ENCODE assay signal across 8 cellular contexts in genomic region chr10:101818119-101818957, GRCh38. TPM values are rescaled to one million over a fixed set of nuclear protein-coding genes. Genes with fewer than 3 reads are reported as not detected.
A peak's percentile ranks its signal among the peaks of the same experiment; 100 is the strongest.
DNase-seq lines count a peak whose midpoint lies in the region; ATAC-seq and TF ChIP-seq lines count a peak whose summit lies in the region.

Gene OGA (minus strand): TSS chr10:101818444. CDS start chr10:101818022, 422 bp downstream.

- H3K4me3 ChIP-seq in DND-41 (ENCODE audit: low read depth in 1 of 2, low read length in 2 of 2) (peak within 1 kb of the TSS; percentile 67 to 87), GM23248 (peak within 1 kb of the TSS; percentile 92), esophagus squamous epithelium (peak within 1 kb of the TSS; percentile 82 to 99 (median 92))

- 1% methylated on average over 32 to 48 of the region's 48 CpGs for WGBS in GM23248 (ENCODE audit: low coverage in 1 of 2, low lambda C conversion rate in 2 of 2, missing lambda C conversion rate in 2 of 2), 2 experiments
- WGBS in esophagus squamous epithelium, 2 donors = 0 to 1% methylated on average over 18 to 29 of the region's 48 CpGs

- peaks cover 39% of the 10 kb centered on the region for H3F3A ChIP-seq in GM23248 (ENCODE audit: insufficient read depth)

- peak; percentile 92 for ATAC-seq in DND-41 (ENCODE audit: insufficient read depth, low read depth)

- H3K4me3 Mint-ChIP-seq in activated T-helper 1 cell treated with anti-CD3 and anti-CD28 coated beads, Interleukin-12 subunit alpha, Interleukin-12 subunit beta, Interleukin-2, Interleukin-4 antibody, amounts not matched to agents 30 ng/mL and 10 ng/mL and 1 ng/mL, durations not matched to agents 14 hours and 24 hours and 36 hours = peak within 1 kb of the TSS; percentile 100

- H3K36me3 ChIP-seq in DND-41 (ENCODE audit: insufficient read depth, low read length) (peaks cover 17% of the 10 kb centered on the region), GM23248 (ENCODE audit: low read depth) (no peaks in the 10 kb centered on the region), esophagus squamous epithelium (peaks cover 0 to under 1% (median 0%) of the 10 kb centered on the region in 3 donors)

- intact Hi-C loops in activated T-helper 1 cell treated with anti-CD3 and anti-CD28 coated beads, Interleukin-12 subunit alpha, Interleukin-12 subunit beta, Interleukin-2, Interleukin-4 antibody, amounts not matched to agents 30 ng/mL and 10 ng/mL and 1 ng/mL, durations not matched to agents 14 hours and 24 hours and 36 hours (cut with micrococcal nuclease) = loop anchor here (1.0 to 10.0 kb wide), 12 partner anchors 12 to 1374 kb away; partner anchors contain the start of genes ARMH3, BTRC, NFKB2 and NPM3
- intact Hi-C loops in esophagus squamous epithelium (cut with DNase I) = no loop called here

- H3K9me3 ChIP-seq in DND-41 (ENCODE audit: insufficient read depth, low read length, severe bottlenecking) (no peaks in the 10 kb centered on the region), GM23248 (ENCODE audit: low read depth) (no peaks in the 10 kb centered on the region), esophagus squamous epithelium (no peaks in the 10 kb centered on the region)

- H3K4me1 ChIP-seq in DND-41 (ENCODE audit: insufficient read depth, low read length) = peaks cover 41% of the 10 kb centered on the region
- peaks cover 20% of the 10 kb centered on the region for H3K4me1 ChIP-seq in GM23248 (ENCODE audit: insufficient read depth)
- peaks cover 21 to 44% (median 28%) of the 10 kb centered on the region in 3 donors for H3K4me1 ChIP-seq in esophagus squamous epithelium

- H3K79me2 ChIP-seq in DND-41 (ENCODE audit: insufficient read depth, low read length) (peaks cover 66% of the 10 kb centered on the region), GM23248 (ENCODE audit: insufficient read depth) (peaks cover 53% of the 10 kb centered on the region)

- H2AFZ ChIP-seq in DND-41 (ENCODE audit: low read depth, low read length) = peak within 1 kb of the TSS; percentile 82
- H2AFZ ChIP-seq in GM23248 = peak within 1 kb of the TSS; percentile 94

- TF ChIP-seq POLR2A in esophagus squamous epithelium (IDR thresholded peaks at IDR 0.05) = peak in 3 of 4 donors; percentile 95 to 100 (median 99)

- peak within 1 kb of the TSS; percentile 100 for H3K27ac Mint-ChIP-seq in activated T-helper 1 cell treated with anti-CD3 and anti-CD28 coated beads, Interleukin-12 subunit alpha, Interleukin-12 subunit beta, Interleukin-2, Interleukin-4 antibody, amounts not matched to agents 30 ng/mL and 10 ng/mL and 1 ng/mL, durations not matched to agents 14 hours and 24 hours and 36 hours

- H3K27me3 Mint-ChIP-seq in activated T-helper 1 cell treated with anti-CD3 and anti-CD28 coated beads, Interleukin-12 subunit alpha, Interleukin-12 subunit beta, Interleukin-2, Interleukin-4 antibody, amounts not matched to agents 30 ng/mL and 10 ng/mL and 1 ng/mL, durations not matched to agents 14 hours and 24 hours and 36 hours (ENCODE audit: insufficient read depth) = peaks cover 3% of the 10 kb centered on the region

- H3K27me3 ChIP-seq in DND-41 (ENCODE audit: insufficient read depth, low read length, poor library complexity) (no peaks in the 10 kb centered on the region), GM23248 (replicated peaks; ENCODE audit: insufficient read depth) (no peaks in the 10 kb centered on the region), esophagus squamous epithelium (no peaks in the 10 kb centered on the region)

- H3K27ac ChIP-seq in DND-41 (ENCODE audit: low read length) = peak within 1 kb of the TSS; percentile 96
- H3K27ac ChIP-seq in GM23248 = peak within 1 kb of the TSS; percentile 89
- H3K27ac ChIP-seq in esophagus squamous epithelium = peak within 1 kb of the TSS; percentile 93 to 98 (median 96)

- H3K9ac ChIP-seq in DND-41 (ENCODE audit: low read depth, low read length) (peak within 1 kb of the TSS; percentile 90), GM23248 (peak within 1 kb of the TSS; percentile 96)

- DNase-seq in DND-41 (peak; percentile 99), GM23248 (peak; percentile 99), Kasumi-1 (lab: John Stamatoyannopoulos, UW) (peak; percentile 100), RPMI7951 (ENCODE audit: low read depth) (peak; percentile 99), esophagus squamous epithelium (lab: John Stamatoyannopoulos, UW) (peak; percentile 94), myocyte (ENCODE audit: low read depth) (peak; percentile 100)
- DNase-seq in activated T-helper 1 cell treated with anti-CD3 and anti-CD28 coated beads, Interleukin-12 subunit alpha, Interleukin-12 subunit beta, Interleukin-2, Interleukin-4 antibody, amounts not matched to agents 30 ng/mL and 10 ng/mL and 1 ng/mL, durations not matched to agents 14 hours and 24 hours and 36 hours (ENCODE audit: low spot score) = peak; percentile 97
- peak; percentile 93 to 97 for DNase-seq in stimulated activated CD8-positive, alpha-beta memory T cell treated with anti-CD3 and anti-CD28 coated beads, Interleukin-7, amount 100 ng/mL, for 48 hours (ENCODE audit: extremely low read depth in 1 of 2, low read depth in 1 of 2)

- H3K4me2 ChIP-seq in DND-41 (ENCODE audit: insufficient read depth, low read length) (peak within 1 kb of the TSS; percentile 94), GM23248 (ENCODE audit: unreplicated experiment) (peak within 1 kb of the TSS; percentile 99)

- H4K20me1 ChIP-seq in DND-41 (ENCODE audit: insufficient read depth, low read length) = peaks cover 46% of the 10 kb centered on the region
- peaks cover 37% of the 10 kb centered on the region for H4K20me1 ChIP-seq in GM23248 (ENCODE audit: insufficient read depth)

- peaks cover 57% of the 10 kb centered on the region for H3K4me1 Mint-ChIP-seq in activated T-helper 1 cell treated with anti-CD3 and anti-CD28 coated beads, Interleukin-12 subunit alpha, Interleukin-12 subunit beta, Interleukin-2, Interleukin-4 antibody, amounts not matched to agents 30 ng/mL and 10 ng/mL and 1 ng/mL, durations not matched to agents 14 hours and 24 hours and 36 hours (ENCODE audit: low read depth)

- peaks cover 28% of the 10 kb centered on the region for H3K36me3 Mint-ChIP-seq in activated T-helper 1 cell treated with anti-CD3 and anti-CD28 coated beads, Interleukin-12 subunit alpha, Interleukin-12 subunit beta, Interleukin-2, Interleukin-4 antibody, amounts not matched to agents 30 ng/mL and 10 ng/mL and 1 ng/mL, durations not matched to agents 14 hours and 24 hours and 36 hours (ENCODE audit: low read depth)

- TF ChIP-seq CTCF in DND-41 (IDR thresholded peaks at IDR 0.05; ENCODE audit: borderline replicate concordance, extremely low read depth, low read length, poor library complexity, severe bottlenecking) = peak; percentile 11
- TF ChIP-seq CTCF in esophagus squamous epithelium (IDR thresholded peaks at IDR 0.05) = peak in 2 of 6 experiments; percentile 24 to 38

- H3K9me2 ChIP-seq in GM23248 (ENCODE audit: insufficient read depth) = no peaks in the 10 kb centered on the region

- in situ Hi-C loops in GM23248 (cut with MboI) = no loop called here

- no peaks in the 10 kb centered on the region for H3K9me3 Mint-ChIP-seq in activated T-helper 1 cell treated with anti-CD3 and anti-CD28 coated beads, Interleukin-12 subunit alpha, Interleukin-12 subunit beta, Interleukin-2, Interleukin-4 antibody, amounts not matched to agents 30 ng/mL and 10 ng/mL and 1 ng/mL, durations not matched to agents 14 hours and 24 hours and 36 hours

RNA-seq across cellular contexts. Expression of gene OGA, which starts in this region (rescaled TPM):
- 73.6 and 78.0 TPM in 2 replicates for total RNA-seq in GM23248 (2014; rRNA removed; shearing (Covaris generic))
- polyA plus RNA-seq in GM23248 (2016; fragmentation: Nextera tagmentation; extraction: Ambion mirVana) = 35.2 and 42.5 TPM in 2 replicates
- 39.7 and 41.7 TPM in 2 replicates for total RNA-seq in RPMI7951 (2014; rRNA removed; shearing (Covaris generic))
- 113 and 117 TPM in 2 replicates for total RNA-seq in activated T-helper 1 cell treated with anti-CD3 and anti-CD28 coated beads, Interleukin-12 subunit alpha, Interleukin-12 subunit beta, Interleukin-2, Interleukin-4 antibody, amounts not matched to agents 30 ng/mL and 10 ng/mL and 1 ng/mL, durations not matched to agents 14 hours and 24 hours and 36 hours
- 100 to 1,000 TPM in 1 of 4 donors, 10 to 100 TPM in 3; 44.2 to 121 (median 60.7) TPM for total RNA-seq in esophagus squamous epithelium
- 77.9 and 89.4 TPM in 2 replicates for total RNA-seq in myocyte
- 53.8 TPM for polyA plus RNA-seq in myocyte (2012)

Comparison
In these comparisons a context has a peak if more than half of its experiments do, and no peak if none do; other contexts are left out.
1. Peak in every context shown above with its lines: DNase-seq, ATAC-seq, H3K4me3 ChIP-seq and H3K27ac ChIP-seq.